21 cellular contexts compared by ENCODE assay signal in the genomic region with DNA sequence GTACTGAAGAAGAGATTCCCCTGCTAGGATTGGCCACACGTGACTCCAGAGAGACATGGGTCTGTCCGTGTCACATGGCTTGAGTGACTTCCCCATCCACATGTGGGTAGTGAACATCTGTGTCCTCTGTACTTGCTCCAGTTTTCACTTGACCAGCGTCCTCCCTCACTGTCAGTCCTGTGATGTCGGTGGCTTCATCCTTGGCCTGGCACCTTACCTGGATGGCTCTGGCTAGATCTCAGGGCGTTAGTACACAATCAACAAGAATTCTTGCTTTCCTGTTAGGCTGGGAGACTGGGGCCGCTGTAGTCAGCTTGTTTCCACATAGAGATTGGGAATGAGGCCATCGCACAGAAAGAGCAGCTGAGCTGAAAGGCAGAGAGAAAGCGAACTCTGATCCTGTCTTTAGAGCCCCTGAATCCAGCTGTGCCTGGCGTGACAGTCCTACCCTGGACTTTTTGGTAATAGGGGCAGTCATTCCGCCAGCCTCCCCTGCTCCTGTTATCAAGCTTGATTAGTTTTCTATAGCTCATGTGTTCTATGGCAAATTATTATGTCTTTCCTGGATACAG.
DNase-seq lines count a peak whose midpoint lies in the region; ATAC-seq and TF ChIP-seq lines count a peak whose summit lies in the region.
"Had no signal": no experiment of that assay in that cellular context is flagged by ENCODE, and none has a peak within 500 bp of the region (broad histone marks: within the 10 kb centered on the region; RNA-seq: fewer than 3 reads in every experiment).

No MANE protein-coding gene starts in this region.

- no peaks in the 10 kb centered on the region for H3K36me3 ChIP-seq in neural progenitor cell
- H3K36me3 ChIP-seq: Peyer's patch, SJSA1 had no signal

- H3K27me3 ChIP-seq in right cardiac atrium (ENCODE audit: control insufficient read depth, insufficient read depth): no peaks in the 10 kb centered on the region
- H3K27me3 ChIP-seq in neural progenitor cell: no peaks in the 10 kb centered on the region
- H3K27me3 ChIP-seq: Peyer's patch, SJSA1 had no signal

- no peaks in the 10 kb centered on the region for H3K36me3 Mint-ChIP-seq in neural progenitor cell

- no peaks in the 10 kb centered on the region for H3F3A ChIP-seq in neural progenitor cell (ENCODE audit: low read depth)

- no peak for TF ChIP-seq CTCF in neural progenitor cell (IDR thresholded peaks at IDR 0.05)

- H3K27me3 Mint-ChIP-seq in neural progenitor cell (ENCODE audit: insufficient read depth, low read depth): peaks cover 6% of the 10 kb centered on the region
- H3K27me3 Mint-ChIP-seq: B cell had no signal

- 80% methylated on average over 10 of the region's 10 CpGs for WGBS in right cardiac atrium

- DNase-seq in left ventricle myocardium superior: no peak
- DNase-seq in right cardiac atrium: no peak
- peak; percentile 57 for DNase-seq in globus pallidus (ENCODE audit: low spot score)
- peak; percentile 21 for DNase-seq in neural progenitor cell (ENCODE audit: low spot score)
- no peak for DNase-seq in activated T-cell treated with anti-CD3 and anti-CD28 coated beads, Interleukin-2, amount 50 U/mL, for 1 hour
- DNase-seq in dermis blood vessel endothelial cell: no peak
- DNase-seq: DMS79 treated with DMSO at 0.1 percent for 48 hours, KG1, NCI-H1092 treated with DMSO at 0.1 percent for 48 hours, NCI-H1436 treated with DMSO at 0.1 percent for 48 hours, NCI-H1930, NCI-H2227 treated with DMSO at 0.1 percent for 48 hours, NCI-H510A treated with DMSO at 0.1 percent for 48 hours, NCI-H774, Peyer's patch had no signal

- H3K4me2 ChIP-seq in neural progenitor cell: no peak overlapping the region

- no peak overlapping the region for H3K9ac ChIP-seq in neural progenitor cell

- no peak overlapping the region for H2AFZ ChIP-seq in neural progenitor cell (replicated peaks)

- H3K27ac ChIP-seq in right cardiac atrium (ENCODE audit: low read length) (no peak overlapping the region), neural progenitor cell (no peak overlapping the region)
- H3K27ac ChIP-seq: HL-60, Peyer's patch, SJSA1 had no signal

- H3K9me3 ChIP-seq in right cardiac atrium (ENCODE audit: control insufficient read depth, low read length): no peaks in the 10 kb centered on the region
- H3K9me3 ChIP-seq in neural progenitor cell (ENCODE audit: low read depth): no peaks in the 10 kb centered on the region
- H3K9me3 ChIP-seq: Peyer's patch, SJSA1 had no signal

- H3K4me3 ChIP-seq in right cardiac atrium (ENCODE audit: low read length): no peak overlapping the region
- no peak overlapping the region for H3K4me3 ChIP-seq in neural progenitor cell
- H3K4me3 ChIP-seq: Peyer's patch, SJSA1 had no signal

- intact Hi-C loops in left ventricle myocardium superior (cut with micrococcal nuclease) (no loop called here), right cardiac atrium (cut with DNase I) (no loop called here)

- peaks cover 22% of the 10 kb centered on the region for H4K20me1 ChIP-seq in neural progenitor cell (ENCODE audit: low read depth)

- H3K27ac Mint-ChIP-seq in neural progenitor cell: no peak overlapping the region
- H3K27ac Mint-ChIP-seq: B cell had no signal

- H3K79me2 ChIP-seq in neural progenitor cell (ENCODE audit: low read depth): no peaks in the 10 kb centered on the region

- ATAC-seq in left ventricle myocardium superior: peak; percentile 62
- no peak for ATAC-seq in right cardiac atrium
- ATAC-seq in HG02884 (IDR thresholded peaks at IDR 0.05; ENCODE audit: unreplicated experiment): no peak
- ATAC-seq in HG03135 (IDR thresholded peaks at IDR 0.05; ENCODE audit: unreplicated experiment): no peak

- H3K4me1 Mint-ChIP-seq in neural progenitor cell: peaks cover 20% of the 10 kb centered on the region

- H3K4me1 ChIP-seq in right cardiac atrium (ENCODE audit: control insufficient read depth, insufficient read depth, low read length) (no peaks in the 10 kb centered on the region), neural progenitor cell (peaks cover 16% of the 10 kb centered on the region)
- H3K4me1 ChIP-seq: Peyer's patch, SJSA1 had no signal

- no peak overlapping the region for H3K4me3 Mint-ChIP-seq in neural progenitor cell
- H3K4me3 Mint-ChIP-seq: B cell, CD14-positive monocyte had no signal

- H3K9me3 Mint-ChIP-seq in neural progenitor cell: no peaks in the 10 kb centered on the region

Comparison
In these comparisons a context has a peak if more than half of its experiments do, and no peak if none do; other contexts are left out.
1. DNase-seq: peak in globus pallidus (single experiment) and neural progenitor cell (single experiment); none in left ventricle myocardium superior (single experiment), right cardiac atrium (0 of 3), activated T-cell treated with anti-CD3 and anti-CD28 coated beads, Interleukin-2, amount 50 U/mL, for 1 hour (single experiment) and dermis blood vessel endothelial cell (single experiment).